In genomic region chr6:44223471-44224153, GRCh38 we compare ENCODE assay signal across 1 cellular context.
A peak's percentile ranks its signal among the peaks of the same experiment; 100 is the strongest.
TF ChIP-seq lines count a peak whose summit lies in the region.

SLC29A1 (plus strand) TSS chr6:44223595; CDS start chr6:44227314, 3,719 bp downstream.

TF ChIP-seq in HepG2, 621 proteins besides CTCF, POLR2A, EP300 and RAD21 (continued from another document and continues in another):
- peak; percentile 76; the same call in 1 of the 2 replicates for TF ChIP-seq ESRRA (CRISPR knock-in tag; IDR thresholded peaks at IDR 0.05; ENCODE audit: low read depth)
- TF ChIP-seq ZNF788 (CRISPR knock-in tag; IDR thresholded peaks at IDR 0.05; ENCODE audit: borderline replicate concordance), result 0 out of 2 replicates have a peak, but pooled peaks have one; percentile 48
- TF ChIP-seq ARHGAP35 (CRISPR knock-in tag; IDR thresholded peaks at IDR 0.05; ENCODE audit: borderline replicate concordance), result no peak
- 0 out of 2 replicates have a peak, but pooled peaks have one; percentile 34 for TF ChIP-seq ZNF629 (CRISPR knock-in tag; conservative IDR thresholded peaks at IDR 0.05)
- TF ChIP-seq ZNF143 (CRISPR knock-in tag; IDR thresholded peaks at IDR 0.05), result no peak
- peak; percentile 97 for TF ChIP-seq MYC (CRISPR knock-in tag; IDR thresholded peaks at IDR 0.05; ENCODE audit: borderline replicate concordance)
- peak; percentile 60; the same call in 1 of the 2 replicates for TF ChIP-seq E2F5 (CRISPR knock-in tag; conservative IDR thresholded peaks at IDR 0.05)
- no peak for TF ChIP-seq ZNF17 (CRISPR knock-in tag; IDR thresholded peaks at IDR 0.05)
- TF ChIP-seq MED8 (CRISPR knock-in tag; IDR thresholded peaks at IDR 0.05; ENCODE audit: insufficient replicate concordance), result no peak
- TF ChIP-seq CERS6 (CRISPR knock-in tag; IDR thresholded peaks at IDR 0.05), result peak; percentile 44; the same call in 1 of the 2 replicates
- no peak for TF ChIP-seq SUZ12 (IDR thresholded peaks at IDR 0.05; ENCODE audit: low read depth, low read length)
- TF ChIP-seq ZNF773 (CRISPR knock-in tag; IDR thresholded peaks at IDR 0.05; ENCODE audit: borderline replicate concordance), result peak; percentile 69; the same call in 1 of the 2 replicates
- TF ChIP-seq CCAR2 (optimal IDR thresholded peaks at IDR 0.05; ENCODE audit: low read depth, low read length), result no peak
- TF ChIP-seq ATF4 (CRISPR knock-in tag; IDR thresholded peaks at IDR 0.05), result peak in 1 of 2 experiments; percentile 43; a peak in 2 of 4 replicates
- 0 out of 2 replicates have a peak, but pooled peaks have one; percentile 37 for TF ChIP-seq ZNF224 (CRISPR knock-in tag; IDR thresholded peaks at IDR 0.05)
- no peak for TF ChIP-seq ZNF7 (CRISPR knock-in tag; IDR thresholded peaks at IDR 0.05)
- 0 out of 2 replicates have a peak, but pooled peaks have one; percentile 64 for TF ChIP-seq ZNF879 (CRISPR knock-in tag; IDR thresholded peaks at IDR 0.05)
- TF ChIP-seq ZNF75D (CRISPR knock-in tag; IDR thresholded peaks at IDR 0.05; ENCODE audit: borderline replicate concordance), result no peak
- 0 out of 2 replicates have a peak, but pooled peaks have one; percentile 70 for TF ChIP-seq ZNF367 (CRISPR knock-in tag; IDR thresholded peaks at IDR 0.05; ENCODE audit: borderline replicate concordance)
- no peak for TF ChIP-seq KAT7 (CRISPR knock-in tag; IDR thresholded peaks at IDR 0.05; ENCODE audit: borderline replicate concordance)
- no peak; the same call in 1 of the 2 replicates for TF ChIP-seq ZNF550 (CRISPR knock-in tag; IDR thresholded peaks at IDR 0.05; ENCODE audit: borderline replicate concordance)
- peak; percentile 39 for TF ChIP-seq AGO2 (optimal IDR thresholded peaks at IDR 0.05; ENCODE audit: low read depth, low read length)
- TF ChIP-seq POLR2AphosphoS5 (IDR thresholded peaks at IDR 0.05; ENCODE audit: low read depth, low read length), result peak; percentile 56
- TF ChIP-seq ZNF800 (CRISPR knock-in tag; IDR thresholded peaks at IDR 0.05), result peak; percentile 70; the same call in 1 of the 2 replicates
- no peak for TF ChIP-seq RBAK (CRISPR knock-in tag; IDR thresholded peaks at IDR 0.05)
- no peak for TF ChIP-seq KAT8 (CRISPR knock-in tag; IDR thresholded peaks at IDR 0.05)
- TF ChIP-seq ATAD3A (CRISPR knock-in tag; IDR thresholded peaks at IDR 0.05), result no peak
- no peak for TF ChIP-seq FOSL1 (CRISPR knock-in tag; IDR thresholded peaks at IDR 0.05; ENCODE audit: borderline replicate concordance)
- TF ChIP-seq MEIS2 (CRISPR knock-in tag; IDR thresholded peaks at IDR 0.05), result peak; percentile 83
- no peak for TF ChIP-seq DMTF1 (CRISPR knock-in tag; IDR thresholded peaks at IDR 0.05)
- TF ChIP-seq RORA (CRISPR knock-in tag; IDR thresholded peaks at IDR 0.05), result no peak
- TF ChIP-seq RFXANK (CRISPR knock-in tag; IDR thresholded peaks at IDR 0.05), result no peak
- TF ChIP-seq TARDBP (CRISPR knock-in tag; IDR thresholded peaks at IDR 0.05), result 0 out of 2 replicates have a peak, but pooled peaks have one; percentile 13
- TF ChIP-seq IKZF5 (CRISPR knock-in tag; IDR thresholded peaks at IDR 0.05), result 0 out of 2 replicates have a peak, but pooled peaks have one; percentile 35
- TF ChIP-seq ZNF468 (CRISPR knock-in tag; IDR thresholded peaks at IDR 0.05), result no peak
- no peak for TF ChIP-seq NFE2 (CRISPR knock-in tag; IDR thresholded peaks at IDR 0.05)
- TF ChIP-seq ZNF749 (CRISPR knock-in tag; IDR thresholded peaks at IDR 0.05; ENCODE audit: borderline replicate concordance), result peak; percentile 90; the same call in 1 of the 2 replicates
- no peak for TF ChIP-seq HCFC1 (IDR thresholded peaks at IDR 0.05; ENCODE audit: low read depth, low read length)
- TF ChIP-seq LBX2 (CRISPR knock-in tag; IDR thresholded peaks at IDR 0.05; ENCODE audit: borderline replicate concordance), result peak; percentile 93
- TF ChIP-seq SYNCRIP (IDR thresholded peaks at IDR 0.05; ENCODE audit: insufficient read depth, low read depth, low read length), result no peak
- no peak for TF ChIP-seq SIX1 (CRISPR knock-in tag; IDR thresholded peaks at IDR 0.05; ENCODE audit: borderline replicate concordance)
- peak; percentile 19; the same call in 1 of the 2 replicates for TF ChIP-seq E2F2 (CRISPR knock-in tag; IDR thresholded peaks at IDR 0.05; ENCODE audit: borderline replicate concordance)
- no peak for TF ChIP-seq CEBPZ (IDR thresholded peaks at IDR 0.05; ENCODE audit: low read length)
- TF ChIP-seq MXD3 (CRISPR knock-in tag; IDR thresholded peaks at IDR 0.05), result peak; percentile 88
- TF ChIP-seq ZNF446 (CRISPR knock-in tag; IDR thresholded peaks at IDR 0.05), result no peak
- TF ChIP-seq SIN3B (IDR thresholded peaks at IDR 0.05; ENCODE audit: low read length), result no peak
- TF ChIP-seq ZBED4 (CRISPR knock-in tag; IDR thresholded peaks at IDR 0.05; ENCODE audit: borderline replicate concordance), result 0 out of 2 replicates have a peak, but pooled peaks have one; percentile 25
- TF ChIP-seq SMAD1 (CRISPR knock-in tag; IDR thresholded peaks at IDR 0.05; ENCODE audit: borderline replicate concordance, low read depth), result no peak; the same call in 1 of the 2 replicates
